ENCODE assay signal across 24 cellular contexts in genomic region chr6:81145506-81145905, GRCh38.
"Had no signal": no experiment of that assay in that cellular context is flagged by ENCODE, and none has a peak within 500 bp of the region (broad histone marks: within the 10 kb centered on the region; RNA-seq: fewer than 3 reads in every experiment).

No MANE protein-coding gene starts in this region.

- H3K4me1 ChIP-seq: esophagus muscularis mucosa, gastroesophageal sphincter, psoas muscle, right lobe of liver, spleen, upper lobe of left lung, uterus had no signal

- H3K36me3 Mint-ChIP-seq: naive thymus-derived CD8-positive, alpha-beta T cell; stimulated activated memory B cell treated with anti-CD40 and anti-IgM and Interleukin-4, amounts not matched to agents 10 μg/mL and 1 μg/mL and 100 μg/mL, for 72 hours had no signal

- H3K27me3 Mint-ChIP-seq: dendritic cell treated with granulocyte-macrophage colony-stimulating factor and Interleukin-4, amounts not matched to agents 40 ng/mL and 50 ng/mL, for 4 days; effector memory CD8-positive, alpha-beta T cell; naive thymus-derived CD8-positive, alpha-beta T cell; stimulated activated memory B cell treated with anti-CD40 and anti-IgM and Interleukin-4, amounts not matched to agents 10 μg/mL and 1 μg/mL and 100 μg/mL, for 72 hours; stimulated activated naive CD8-positive, alpha-beta T cell treated with anti-CD3 and anti-CD28 coated beads, Interleukin-15, Interleukin-2, amounts not matched to agents 100 ng/mL and 50 ng/mL, for 24 hours had no signal

- H3K27me3 ChIP-seq: esophagus muscularis mucosa, gastroesophageal sphincter, neutrophil, right lobe of liver, spleen, tibial artery, upper lobe of left lung, uterus had no signal

- DNase-seq: effector memory CD8-positive, alpha-beta T cell; glutamatergic neuron; islet precursor cell; mammary epithelial cell; mucosa of descending colon; naive thymus-derived CD8-positive, alpha-beta T cell; psoas muscle; retina; right lobe of liver; spleen; stimulated activated CD4-positive, alpha-beta T cell treated with anti-CD3 and anti-CD28 coated beads, Interleukin-15, amount 100 ng/mL, for 24 hours; stimulated activated CD4-positive, alpha-beta T cell treated with anti-CD3 and anti-CD28 coated beads, Interleukin-1b, Interleukin-23, amount 100 ng/mL, for 48 hours; stimulated activated CD4-positive, alpha-beta T cell treated with anti-CD3 and anti-CD28 coated beads, Interleukin-4, amount 100 ng/mL, for 24 hours; tibial artery; upper lobe of left lung; uterus had no signal

- H3K4me1 Mint-ChIP-seq: naive thymus-derived CD8-positive, alpha-beta T cell; stimulated activated memory B cell treated with anti-CD40 and anti-IgM and Interleukin-4, amounts not matched to agents 10 μg/mL and 1 μg/mL and 100 μg/mL, for 72 hours had no signal

- H3K4me3 Mint-ChIP-seq: dendritic cell treated with granulocyte-macrophage colony-stimulating factor and Interleukin-4, amounts not matched to agents 40 ng/mL and 50 ng/mL, for 4 days; effector memory CD8-positive, alpha-beta T cell; naive thymus-derived CD8-positive, alpha-beta T cell; stimulated activated memory B cell treated with anti-CD40 and anti-IgM and Interleukin-4, amounts not matched to agents 10 μg/mL and 1 μg/mL and 100 μg/mL, for 72 hours; stimulated activated naive CD8-positive, alpha-beta T cell treated with anti-CD3 and anti-CD28 coated beads, Interleukin-15, Interleukin-2, amounts not matched to agents 100 ng/mL and 50 ng/mL, for 24 hours had no signal

- H3K9me3 Mint-ChIP-seq: dendritic cell treated with granulocyte-macrophage colony-stimulating factor and Interleukin-4, amounts not matched to agents 40 ng/mL and 50 ng/mL, for 4 days; effector memory CD8-positive, alpha-beta T cell; stimulated activated naive CD8-positive, alpha-beta T cell treated with anti-CD3 and anti-CD28 coated beads, Interleukin-15, Interleukin-2, amounts not matched to agents 100 ng/mL and 50 ng/mL, for 24 hours had no signal

- ATAC-seq: effector memory CD8-positive, alpha-beta T cell; gastroesophageal sphincter; left lobe of liver; mucosa of descending colon; naive thymus-derived CD8-positive, alpha-beta T cell; psoas muscle; right lobe of liver; stimulated activated memory B cell treated with anti-CD40 and anti-IgM and Interleukin-4, amounts not matched to agents 10 μg/mL and 1 μg/mL and 100 μg/mL, for 72 hours had no signal

- H3K27ac ChIP-seq: epithelial cell of prostate, esophagus muscularis mucosa, gastroesophageal sphincter, neutrophil, psoas muscle, right lobe of liver, spleen, tibial artery, upper lobe of left lung, uterus had no signal

- H3K36me3 ChIP-seq: esophagus muscularis mucosa, gastroesophageal sphincter, neutrophil, right lobe of liver, spleen, tibial artery, upper lobe of left lung, uterus had no signal

- H3K4me3 ChIP-seq: esophagus muscularis mucosa, gastroesophageal sphincter, mucosa of descending colon, psoas muscle, right lobe of liver, spleen, tibial artery, upper lobe of left lung, uterus had no signal

- H3K9me3 ChIP-seq: mucosa of descending colon, neutrophil, right lobe of liver, upper lobe of left lung, uterus had no signal

- H3K27ac Mint-ChIP-seq: dendritic cell treated with granulocyte-macrophage colony-stimulating factor and Interleukin-4, amounts not matched to agents 40 ng/mL and 50 ng/mL, for 4 days; effector memory CD8-positive, alpha-beta T cell; naive thymus-derived CD8-positive, alpha-beta T cell; stimulated activated memory B cell treated with anti-CD40 and anti-IgM and Interleukin-4, amounts not matched to agents 10 μg/mL and 1 μg/mL and 100 μg/mL, for 72 hours; stimulated activated naive CD8-positive, alpha-beta T cell treated with anti-CD3 and anti-CD28 coated beads, Interleukin-15, Interleukin-2, amounts not matched to agents 100 ng/mL and 50 ng/mL, for 24 hours had no signal
